In the genomic region with DNA sequence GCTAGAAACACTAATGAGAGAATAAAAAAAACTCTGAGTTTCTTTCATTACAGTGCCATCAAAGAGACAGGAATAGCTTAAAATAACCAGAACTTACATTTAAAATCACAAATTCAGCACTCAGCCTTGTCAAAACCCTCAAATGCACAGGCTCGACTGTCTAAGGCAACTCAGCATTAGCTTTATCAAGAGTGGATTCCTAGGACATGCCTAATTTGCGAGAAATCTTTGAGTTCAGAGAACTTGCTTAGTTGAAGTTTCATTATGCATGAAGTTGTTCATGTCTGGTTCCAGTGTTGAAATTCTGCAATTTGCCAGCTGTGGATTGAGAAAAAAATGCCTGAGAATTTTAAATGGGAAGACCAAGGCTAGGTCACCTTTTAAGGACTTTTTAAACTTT, we compare ENCODE assay signal across 8 cellular contexts.
"Had no signal": no experiment of that assay in that cellular context is flagged by ENCODE, and none has a peak within 500 bp of the region (broad histone marks: within the 10 kb centered on the region; RNA-seq: fewer than 3 reads in every experiment).

No MANE protein-coding gene starts in this region.

- H3K4me1 ChIP-seq: HAP-1 had no signal

- H3K4me3 ChIP-seq: GM23248, HAP-1 had no signal

- H3K27ac ChIP-seq: GM23248, HL-60 had no signal

- ATAC-seq: HCT116, HepG2 had no signal

- H3K9me3 ChIP-seq: HAP-1 had no signal

- DNase-seq: GM23248, GOT3, H7, HFFc6 had no signal
